8 cellular contexts compared by ENCODE assay signal in the genomic region with DNA sequence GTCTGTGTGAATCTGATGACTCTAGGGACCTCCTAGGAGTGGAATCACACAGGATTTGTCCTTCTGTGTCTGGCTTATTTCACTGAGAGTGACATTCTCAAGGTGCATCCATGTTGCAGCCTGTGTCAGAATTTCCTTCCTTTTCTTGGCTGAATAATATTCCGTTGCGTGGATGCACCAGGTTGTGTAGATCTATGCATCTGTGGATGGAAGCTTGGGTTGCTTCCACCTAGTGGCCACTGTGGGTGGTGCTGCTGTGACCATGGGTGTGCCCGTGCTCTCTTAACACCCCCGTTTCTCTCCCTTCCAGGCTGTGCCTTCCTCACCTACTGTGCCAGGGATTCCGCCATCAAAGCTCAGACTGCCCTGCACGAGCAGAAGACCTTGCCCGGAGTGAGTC. TPM values are rescaled to one million over a fixed set of nuclear protein-coding genes. Genes with fewer than 3 reads are reported as not detected.
DNase-seq lines count a peak whose midpoint lies in the region; ATAC-seq and TF ChIP-seq lines count a peak whose summit lies in the region.

No MANE protein-coding gene starts in this region.

- intact Hi-C loops in colonic mucosa (cut with DNase I): no loop called here

- no peak overlapping the region for H3K27ac ChIP-seq in colonic mucosa

- no peak for ATAC-seq in HG03039 (IDR thresholded peaks at IDR 0.05; ENCODE audit: unreplicated experiment)

- DNase-seq in DMS 273 (lab: John Stamatoyannopoulos, UW; ENCODE audit: unreplicated experiment): peak; percentile 73
- no peak for DNase-seq in DMS 273 treated with DMSO at 0.1 percent for 48 hours (lab: John Stamatoyannopoulos, UW)
- DNase-seq in UCSD-AML1 (lab: John Stamatoyannopoulos, UW; ENCODE audit: unreplicated experiment): peak; percentile 27
- DNase-seq in colonic mucosa: peak; percentile 30
- no peak for DNase-seq in retinal pigment epithelial cell (ENCODE audit: low read depth)
- DNase-seq in SKM-1 treated with dmso at 0.1 percent for 144 hours (lab: John Stamatoyannopoulos, UW; ENCODE audit: unreplicated experiment): no peak
- DNase-seq in hypothalamus (lab: John Stamatoyannopoulos, UW): no peak

- no peaks in the 10 kb centered on the region for H3K36me3 ChIP-seq in colonic mucosa

- no peaks in the 10 kb centered on the region for H3K4me1 ChIP-seq in colonic mucosa

- no peak overlapping the region for H3K9ac ChIP-seq in colonic mucosa (ENCODE audit: low read depth in 2 of 2, low read length in 2 of 2)

- TF ChIP-seq CTCF in colonic mucosa (IDR thresholded peaks at IDR 0.05) (peak; percentile 26), retinal pigment epithelial cell (conservative IDR thresholded peaks at IDR 0.05; ENCODE audit: low read depth, low read length) (peak; percentile 54)

- H3K4me3 ChIP-seq in colonic mucosa (no peak overlapping the region), retinal pigment epithelial cell (ENCODE audit: low read length) (no peak overlapping the region)

- no peaks in the 10 kb centered on the region for H3K9me3 ChIP-seq in colonic mucosa

- H3K27me3 ChIP-seq in colonic mucosa: no peaks in the 10 kb centered on the region

RNA-seq across cellular contexts. Expression of a gene that starts 26.2 kb away (rescaled TPM):
- under 1 TPM; 0.42 to 0.59 TPM for total RNA-seq in colonic mucosa

Comparison
In these comparisons a context has a peak if more than half of its experiments do, and no peak if none do; other contexts are left out.
1. DNase-seq: peak in DMS 273 (single experiment), UCSD-AML1 (single experiment) and colonic mucosa (single experiment); none in DMS 273 treated with DMSO at 0.1 percent for 48 hours (single experiment), retinal pigment epithelial cell (single experiment), SKM-1 treated with dmso at 0.1 percent for 144 hours (single experiment) and hypothalamus (0 of 51).